In the genomic region with DNA sequence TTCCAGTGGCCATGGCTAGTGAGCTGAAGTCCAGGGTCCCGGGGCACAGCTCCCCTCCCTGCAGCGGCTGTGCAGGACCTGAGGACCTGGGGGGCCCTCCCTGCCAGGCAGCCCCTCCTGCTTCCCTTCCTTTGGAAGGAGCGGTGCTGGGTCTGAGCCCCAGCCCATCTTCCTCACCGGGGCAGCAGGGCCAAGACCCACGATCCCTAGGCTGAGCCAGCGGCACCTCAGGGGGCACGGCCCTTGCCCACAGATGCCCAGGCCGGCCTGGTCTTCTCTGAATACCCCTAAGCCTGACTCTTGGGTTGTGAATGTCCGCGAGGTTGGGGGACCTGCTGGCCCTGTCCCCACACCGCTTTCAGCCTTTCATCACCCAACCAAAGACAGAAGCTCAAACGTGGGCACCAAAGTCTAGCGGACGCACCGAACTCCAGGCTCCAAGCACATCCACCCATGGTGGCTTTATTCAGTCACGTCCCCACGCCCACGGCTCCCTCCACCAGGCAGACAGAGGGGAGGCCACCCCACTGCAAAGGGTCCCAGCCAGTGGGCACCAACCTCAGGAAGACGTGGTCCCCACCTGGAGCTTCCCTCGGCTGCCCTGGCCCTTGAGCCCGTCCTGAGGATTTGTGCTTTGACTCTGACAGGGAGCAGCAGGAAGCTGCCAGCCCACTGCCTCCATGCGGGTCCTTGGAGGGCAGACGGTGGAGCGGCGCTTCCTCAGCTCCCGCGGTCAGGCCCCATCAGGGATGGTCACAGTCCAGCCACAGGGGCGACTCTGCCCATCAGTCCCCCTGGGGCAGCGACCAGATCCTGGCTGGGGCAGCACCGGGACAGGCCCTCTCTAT, we compare ENCODE assay signal across 17 cellular contexts. TPM values are rescaled to one million over a fixed set of nuclear protein-coding genes. Genes with fewer than 3 reads are reported as not detected.
"Had no signal": no experiment of that assay in that cellular context is flagged by ENCODE, and none has a peak within 500 bp of the region (broad histone marks: within the 10 kb centered on the region; RNA-seq: fewer than 3 reads in every experiment).

No MANE protein-coding gene starts in this region.

- H3K4me3 ChIP-seq: dorsolateral prefrontal cortex, esophagus muscularis mucosa, sigmoid colon, tibial artery, uterus had no signal

- H3K27ac Mint-ChIP-seq: activated naive CD8-positive, alpha-beta T cell; natural killer cell treated with Interleukin-12 subunit alpha and Interleukin-12 subunit beta and Interleukin-15 and Interleukin-18, amount 100 ng/mL, for 72 hours had no signal

- H3K27me3 Mint-ChIP-seq: activated naive CD8-positive, alpha-beta T cell; natural killer cell treated with Interleukin-12 subunit alpha and Interleukin-12 subunit beta and Interleukin-15 and Interleukin-18, amount 100 ng/mL, for 72 hours had no signal

- H3K27me3 ChIP-seq: brain microvascular endothelial cell, dorsolateral prefrontal cortex, esophagus muscularis mucosa, sigmoid colon, tibial artery, uterus had no signal

- DNase-seq: activated T-cell treated with anti-CD3 and anti-CD28 coated beads, Interleukin-2, amount 50 U/mL, for 1 hour; brain microvascular endothelial cell; glutamatergic neuron; left cardiac atrium; stimulated activated CD4-positive, alpha-beta T cell treated with anti-CD3 and anti-CD28 coated beads, Interleukin-12 subunit alpha, Interleukin-12 subunit beta, amount 100 ng/mL, for 4 hours; stimulated activated CD4-positive, alpha-beta T cell treated with anti-CD3 and anti-CD28 coated beads, Interleukin-2, amount 100 ng/mL, for 48 hours; stimulated activated CD8-positive, alpha-beta memory T cell treated with anti-CD3 and anti-CD28 coated beads, Interleukin-4, amount 100 ng/mL, for 48 hours; tibial artery; uterus had no signal

- H3K4me3 Mint-ChIP-seq: activated naive CD8-positive, alpha-beta T cell; natural killer cell treated with Interleukin-12 subunit alpha and Interleukin-12 subunit beta and Interleukin-15 and Interleukin-18, amount 100 ng/mL, for 72 hours; T-helper 2 cell treated with Interferon-gamma antibody and Interleukin-4, amounts not matched to agents 5 μg/mL and 100 μg/mL, for 36 hours had no signal

- H3K9me3 ChIP-seq: esophagus muscularis mucosa, sigmoid colon, tibial artery, uterus had no signal

- H3K36me3 ChIP-seq: uterus had no signal

- H3K4me1 ChIP-seq: sigmoid colon, tibial artery, uterus had no signal

- H3K36me3 Mint-ChIP-seq: activated naive CD8-positive, alpha-beta T cell; natural killer cell treated with Interleukin-12 subunit alpha and Interleukin-12 subunit beta and Interleukin-15 and Interleukin-18, amount 100 ng/mL, for 72 hours had no signal

- H3K27ac ChIP-seq: brain microvascular endothelial cell, tibial artery, uterus had no signal

- H3K9me3 Mint-ChIP-seq: natural killer cell treated with Interleukin-12 subunit alpha and Interleukin-12 subunit beta and Interleukin-15 and Interleukin-18, amount 100 ng/mL, for 72 hours; T-helper 2 cell treated with Interferon-gamma antibody and Interleukin-4, amounts not matched to agents 5 μg/mL and 100 μg/mL, for 36 hours had no signal

RNA-seq across cellular contexts. Expression of a gene that starts 52.6 kb away (rescaled TPM):
- total RNA-seq: left cardiac atrium; lung microvascular endothelial cell; natural killer cell treated with Interleukin-12 subunit alpha and Interleukin-12 subunit beta and Interleukin-15 and Interleukin-18, amount 100 ng/mL, for 72 hours; pulmonary artery endothelial cell had no signal
